Comparison of ENCODE assay signal across 8 cellular contexts in the genomic region with DNA sequence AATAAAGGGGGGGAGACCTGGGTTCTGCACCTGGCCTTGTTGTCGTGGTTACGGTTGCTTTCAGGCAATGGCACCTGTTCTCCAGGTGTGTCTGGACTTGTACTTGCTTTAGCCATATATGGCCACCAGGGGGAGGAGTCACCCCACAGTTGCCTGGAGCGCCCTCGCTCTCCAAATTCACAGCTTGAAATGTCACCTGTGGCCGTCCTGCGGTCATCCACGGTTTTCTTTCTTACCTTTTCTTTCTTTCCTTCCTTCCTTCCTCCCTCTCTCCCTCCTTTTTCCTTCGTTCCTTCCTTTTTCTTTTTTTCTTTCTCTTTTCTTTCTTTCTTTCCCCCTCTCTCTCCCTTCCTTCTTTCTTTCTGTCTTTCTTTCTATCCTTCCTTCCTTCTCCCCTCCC.
DNase-seq lines count a peak whose midpoint lies in the region; ATAC-seq and TF ChIP-seq lines count a peak whose summit lies in the region.

No MANE protein-coding gene starts in this region.

- no peak overlapping the region for H3K4me3 ChIP-seq in WI38 (ENCODE audit: low read depth, low read length)
- H3K4me3 ChIP-seq in thyroid gland (replicated peaks in 1 of 3) = no peak overlapping the region

- ATAC-seq in central memory CD8-positive, alpha-beta T cell (replicated peaks; ENCODE audit: extremely low read depth, poor library complexity, severe bottlenecking) = peak; percentile 62

- H3K9me3 Mint-ChIP-seq in central memory CD8-positive, alpha-beta T cell = no peaks in the 10 kb centered on the region
- H3K9me3 Mint-ChIP-seq in mesothelial cell of epicardium = no peaks in the 10 kb centered on the region

- intact Hi-C loops in thyroid gland (cut with DNase I) = loop anchor here (5.0 kb wide), 1 partner anchor 264 kb away; no protein-coding TSS in a partner anchor

- H3K4me3 Mint-ChIP-seq in central memory CD8-positive, alpha-beta T cell = no peak overlapping the region
- H3K4me3 Mint-ChIP-seq in mesothelial cell of epicardium = no peak overlapping the region

- no peak overlapping the region for H3K27ac ChIP-seq in thyroid gland

- H3K4me1 ChIP-seq in thyroid gland = no peaks in the 10 kb centered on the region

- peak overlapping the region; percentile 47 for H3K27ac Mint-ChIP-seq in central memory CD8-positive, alpha-beta T cell (ENCODE audit: low read depth)
- no peak overlapping the region for H3K27ac Mint-ChIP-seq in mesothelial cell of epicardium

- H3K36me3 Mint-ChIP-seq in central memory CD8-positive, alpha-beta T cell (ENCODE audit: insufficient read depth) = no peaks in the 10 kb centered on the region
- H3K36me3 Mint-ChIP-seq in mesothelial cell of epicardium = no peaks in the 10 kb centered on the region

- no peak for TF ChIP-seq POLR2A in thyroid gland (IDR thresholded peaks at IDR 0.05)

- peaks cover 6% of the 10 kb centered on the region for H3K4me1 Mint-ChIP-seq in central memory CD8-positive, alpha-beta T cell
- H3K4me1 Mint-ChIP-seq in mesothelial cell of epicardium = no peaks in the 10 kb centered on the region

- DNase-seq in DMS79 treated with DMSO at 0.1 percent for 48 hours (lab: John Stamatoyannopoulos, UW) = peak; percentile 90
- DNase-seq in H4 (ENCODE audit: low spot score) = peak; percentile 51
- peak; percentile 64 to 85 for DNase-seq in NCI-H187 (lab: John Stamatoyannopoulos, UW)
- peak; percentile 48 to 49 for DNase-seq in central memory CD8-positive, alpha-beta T cell (ENCODE audit: low spot score in 2 of 2)
- DNase-seq in mesothelial cell of epicardium (ENCODE audit: low spot score in 2 of 2, unreplicated experiment in 2 of 2) = peak; percentile 32 to 76
- peak; percentile 74 to 81 for DNase-seq in thyroid gland
- DNase-seq in SIG-M5 (lab: John Stamatoyannopoulos, UW) = no peak

- no peaks in the 10 kb centered on the region for H3K27me3 Mint-ChIP-seq in central memory CD8-positive, alpha-beta T cell
- no peaks in the 10 kb centered on the region for H3K27me3 Mint-ChIP-seq in mesothelial cell of epicardium (ENCODE audit: low read depth)

- no peaks in the 10 kb centered on the region for H3K9me3 ChIP-seq in thyroid gland

- peak; percentile 55 for TF ChIP-seq CTCF in WI38 (IDR thresholded peaks at IDR 0.05; ENCODE audit: low read depth, low read length)
- peak; percentile 83 for TF ChIP-seq CTCF in mesothelial cell of epicardium (IDR thresholded peaks at IDR 0.05; ENCODE audit: unreplicated experiment)
- peak; percentile 43 to 89 (median 60) for TF ChIP-seq CTCF in thyroid gland (IDR thresholded peaks at IDR 0.05)

- WGBS in thyroid gland, 2 donors = 11 to 15% methylated on average over 8 of the region's 8 CpGs

- no peaks in the 10 kb centered on the region for H3K36me3 ChIP-seq in thyroid gland

- H3K27me3 ChIP-seq in thyroid gland = no peaks in the 10 kb centered on the region
